Comparison of ENCODE assay signal across 9 cellular contexts in genomic region chr19:13844130-13844631, GRCh38. TPM values are rescaled to one million over a fixed set of nuclear protein-coding genes. Genes with fewer than 3 reads are reported as not detected.
DNase-seq lines count a peak whose midpoint lies in the region; ATAC-seq and TF ChIP-seq lines count a peak whose summit lies in the region.
"Had no signal": no experiment of that assay in that cellular context is flagged by ENCODE, and none has a peak within 500 bp of the region (broad histone marks: within the 10 kb centered on the region; RNA-seq: fewer than 3 reads in every experiment).

No MANE protein-coding gene starts in this region.

- peak overlapping the region; percentile 15 for H4K91ac ChIP-seq in H9 (ENCODE audit: insufficient read length, low read depth, low read length)

- no peak overlapping the region for H3K4me2 ChIP-seq in H9 (ENCODE audit: insufficient read depth, insufficient read length, low read length)

- no peak overlapping the region for H2BK20ac ChIP-seq in H9 (ENCODE audit: low read depth, low read length, poor library complexity, severe bottlenecking)

- H3K4me3 ChIP-seq in right cardiac atrium (ENCODE audit: low read length): no peak overlapping the region
- no peak overlapping the region for H3K4me3 ChIP-seq in spleen

- CTCF ChIA-PET in activated CD4-positive, alpha-beta memory T cell treated with anti-CD3 and anti-CD28 coated beads for 36 hours (lab: Charles Lee): interaction anchor here (1.0 kb wide), 1 partner anchor 60 kb away, joined by 3 read pairs; no protein-coding TSS in a partner anchor

- H4K20me1 ChIP-seq in H9 (ENCODE audit: control insufficient read depth, insufficient read depth, insufficient read length): no peaks in the 10 kb centered on the region

- H3K4me1 ChIP-seq in H9 (ENCODE audit: insufficient read depth, low read length) (peaks cover 2% of the 10 kb centered on the region; the same call in 1 of the 2 replicates), right cardiac atrium (ENCODE audit: control insufficient read depth, insufficient read depth, low read length) (peaks cover 9% of the 10 kb centered on the region), spleen (peaks cover 43 to 94% (median 78%) of the 10 kb centered on the region in 6 donors)

- no peak overlapping the region for H2AK5ac ChIP-seq in H9 (ENCODE audit: insufficient read length, low read length)

- 0 out of 2 replicates have a peak overlapping the region, but pooled peaks have one; percentile 63 for H3K14ac ChIP-seq in H9 (ENCODE audit: insufficient read depth, low read length)

- WGBS in H9 (ENCODE audit: extremely low coverage, insufficient read length, low lambda C conversion rate): no CpG with 5 or more reads among the region's 7 CpGs
- WGBS in right cardiac atrium: 79% methylated on average over 7 of the region's 7 CpGs
- 70 to 86% (median 74%) methylated on average over 3 to 7 of the region's 7 CpGs for WGBS in spleen, 5 donors

- POLR2A ChIA-PET in activated CD4-positive, alpha-beta memory T cell treated with anti-CD3 and anti-CD28 coated beads for 36 hours (lab: Charles Lee): no interaction called here

- no peak overlapping the region for H3K23ac ChIP-seq in H9 (ENCODE audit: insufficient read length, low read depth, low read length)

- H4K8ac ChIP-seq in H9 (replicated peaks; ENCODE audit: insufficient read length, low read depth, low read length): no peak overlapping the region

- H3K4me1 Mint-ChIP-seq in H9: peaks cover 32 to 54% of the 10 kb centered on the region in 2 experiments
- H3K4me1 Mint-ChIP-seq in activated CD4-positive, alpha-beta memory T cell treated with anti-CD3 and anti-CD28 coated beads for 36 hours (ENCODE audit: low read depth): peaks cover 38% of the 10 kb centered on the region

- no peak overlapping the region for H3K9ac ChIP-seq in H9 (ENCODE audit: extremely low read depth, insufficient read length, low read length)

- H2BK12ac ChIP-seq in H9 (ENCODE audit: insufficient read length, low read depth, low read length): no peak overlapping the region

- no peaks in the 10 kb centered on the region for H3K27me3 Mint-ChIP-seq in H9 (ENCODE audit: low read depth)
- H3K27me3 Mint-ChIP-seq in activated CD4-positive, alpha-beta memory T cell treated with anti-CD3 and anti-CD28 coated beads for 36 hours: no peaks in the 10 kb centered on the region

- no peak overlapping the region for H3T11ph ChIP-seq in H9 (ENCODE audit: low read length)

- H3K56ac ChIP-seq in H9 (ENCODE audit: insufficient read length, low read depth, low read length): no peak overlapping the region

- H3K4ac ChIP-seq in H9 (ENCODE audit: low read depth, low read length): no peak overlapping the region

- H2BK120ac ChIP-seq in H9 (ENCODE audit: low read depth, low read length, poor library complexity, severe bottlenecking): no peak overlapping the region

- no peaks in the 10 kb centered on the region; the same call in 1 of the 2 replicates for H3K79me2 ChIP-seq in H9 (ENCODE audit: insufficient read depth, low read length)

- H3K27ac ChIP-seq in H9 (ENCODE audit: insufficient read length, low read depth, low read length) (no peak overlapping the region), right cardiac atrium (ENCODE audit: low read length) (peak overlapping the region; percentile 99), spleen (peak overlapping the region in 6 of 8 donors; percentile 98 to 100 (median 98))

- no peaks in the 10 kb centered on the region for H3K27me3 ChIP-seq in H9 (ENCODE audit: insufficient read depth, low read length)
- H3K27me3 ChIP-seq in right cardiac atrium (ENCODE audit: control insufficient read depth, insufficient read depth): no peaks in the 10 kb centered on the region
- peaks cover 0 to 6% (median 0%) of the 10 kb centered on the region in 7 donors for H3K27me3 ChIP-seq in spleen (replicated peaks in 1 of 7)

- TF ChIP-seq POLR2A in spleen (IDR thresholded peaks at IDR 0.05): no peak

- no peaks in the 10 kb centered on the region; a peak in 1 of 5 replicates for H3K9me3 Mint-ChIP-seq in H9
- no peaks in the 10 kb centered on the region for H3K9me3 Mint-ChIP-seq in activated CD4-positive, alpha-beta memory T cell treated with anti-CD3 and anti-CD28 coated beads for 36 hours

- H3K4me3 Mint-ChIP-seq in H9: peak overlapping the region in 1 of 2 experiments; percentile 92; a peak in 2 of 5 replicates
- H3K4me3 Mint-ChIP-seq in activated CD4-positive, alpha-beta memory T cell treated with anti-CD3 and anti-CD28 coated beads for 36 hours: peak overlapping the region; percentile 67

- H3K23me2 ChIP-seq in H9 (ENCODE audit: insufficient read length, low read depth, low read length, poor library complexity, severe bottlenecking): peaks cover 15% of the 10 kb centered on the region

- H3K36me3 ChIP-seq in spleen: no peaks in the 10 kb centered on the region

- intact Hi-C loops in activated CD4-positive, alpha-beta memory T cell treated with anti-CD3 and anti-CD28 coated beads for 36 hours (cut with micrococcal nuclease): loop anchor here (10.0 kb wide), 1 partner anchor 681 kb away; the partner anchor contains the start of gene TECR
- intact Hi-C loops in right cardiac atrium (cut with DNase I) (no loop called here), spleen (cut with DNase I; ENCODE audit: low total_unique reads) (no loop called here), sciatic nerve (cut with DNase I) (no loop called here)

- no peak for ATAC-seq in right cardiac atrium
- ATAC-seq in left lobe of liver: no peak
- no peak for ATAC-seq in GM19397 (IDR thresholded peaks at IDR 0.05; ENCODE audit: unreplicated experiment)
- ATAC-seq in sciatic nerve: no peak
- ATAC-seq in HG03135 (IDR thresholded peaks at IDR 0.05; ENCODE audit: unreplicated experiment): no peak

- no peak for TF ChIP-seq CTCF in H9 (conservative IDR thresholded peaks at IDR 0.05)
- no peak for TF ChIP-seq CTCF in spleen (IDR thresholded peaks at IDR 0.05 in 8 of 11, conservative IDR thresholded peaks at IDR 0.05 in 3 of 11)

- no peak overlapping the region for H2BK15ac ChIP-seq in H9 (ENCODE audit: low read depth, low read length)

- H3K36me3 Mint-ChIP-seq in H9 (ENCODE audit: insufficient read depth in 1 of 3, low read depth in 3 of 3): no peaks in the 10 kb centered on the region; a peak in 2 of 7 replicates
- H3K36me3 Mint-ChIP-seq in activated CD4-positive, alpha-beta memory T cell treated with anti-CD3 and anti-CD28 coated beads for 36 hours: peaks cover 26% of the 10 kb centered on the region

- no peak overlapping the region for H4K5ac ChIP-seq in H9 (ENCODE audit: insufficient read length, low read depth, low read length)

- DNase-seq in H9 (no peak), right cardiac atrium (peak in 1 of 3 donors; percentile 59), spleen (peak; percentile 80), left lobe of liver (ENCODE audit: low spot score) (no peak), sciatic nerve (ENCODE audit: low spot score) (no peak)
- no peak for DNase-seq in activated CD4-positive, alpha-beta memory T cell treated with anti-CD3 and anti-CD28 coated beads for 36 hours

- no peaks in the 10 kb centered on the region for H3K79me1 ChIP-seq in H9 (ENCODE audit: insufficient read depth, low read depth, low read length, poor library complexity, severe bottlenecking)

- H3K27ac Mint-ChIP-seq in H9: no peak overlapping the region
- peak overlapping the region; percentile 85 for H3K27ac Mint-ChIP-seq in activated CD4-positive, alpha-beta memory T cell treated with anti-CD3 and anti-CD28 coated beads for 36 hours

- H2AFZ ChIP-seq in H9 (ENCODE audit: low read length): no peak overlapping the region

- no peak overlapping the region for H2BK5ac ChIP-seq in H9 (ENCODE audit: insufficient read length, low read length)

- H3K9me3 ChIP-seq in H9 (ENCODE audit: control insufficient read depth, low read depth, low read length) (no peaks in the 10 kb centered on the region), right cardiac atrium (ENCODE audit: control insufficient read depth, low read length) (no peaks in the 10 kb centered on the region), spleen (no peaks in the 10 kb centered on the region)

- H3K18ac ChIP-seq in H9 (ENCODE audit: insufficient read length, low read depth, low read length): peak overlapping the region; percentile 61

RNA-seq across cellular contexts. Expression of gene NANOS3, which starts 32.8 kb away (rescaled TPM):
- total RNA-seq in H9 (2021) (not detected in 2 replicates), right cardiac atrium (1 to 10 TPM in 2 of 4 donors, under 1 TPM in 1, not detected in 1; 0.86 to 2.1 (median 1.4) TPM), spleen (not detected), left lobe of liver (not detected), sciatic nerve (1.4 TPM)
- total RNA-seq in activated CD4-positive, alpha-beta memory T cell treated with anti-CD3 and anti-CD28 coated beads for 36 hours: 1 to 10 TPM; 1.1 to 2.7 TPM
- polyA plus RNA-seq in right cardiac atrium (1.7 TPM), spleen (under 1 TPM; 0.42 to 0.99 (median 0.52) TPM)
- total RNA-seq: subcutaneous adipose tissue had no signal

RNA-seq across cellular contexts. Expression of gene ZSWIM4, which starts 48.9 kb away (rescaled TPM):
- total RNA-seq in H9 (2021) (50.7 and 53.1 TPM in 2 replicates), right cardiac atrium (1 to 10 TPM; 3.4 to 6.4 (median 3.5) TPM), spleen (10 to 100 TPM in 3 of 7 donors, 1 to 10 TPM in 4; 6.2 to 14.8 (median 9.4) TPM), left lobe of liver (1.5 TPM), sciatic nerve (8.2 TPM)
- total RNA-seq in activated CD4-positive, alpha-beta memory T cell treated with anti-CD3 and anti-CD28 coated beads for 36 hours: 10 to 100 TPM in 1 of 2 experiments, 1 to 10 TPM in 1; 9.2 to 10.2 TPM
- polyA plus RNA-seq in right cardiac atrium (2.3 TPM), spleen (1 to 10 TPM; 1.5 to 4.7 (median 1.7) TPM)
